In the genomic region with DNA sequence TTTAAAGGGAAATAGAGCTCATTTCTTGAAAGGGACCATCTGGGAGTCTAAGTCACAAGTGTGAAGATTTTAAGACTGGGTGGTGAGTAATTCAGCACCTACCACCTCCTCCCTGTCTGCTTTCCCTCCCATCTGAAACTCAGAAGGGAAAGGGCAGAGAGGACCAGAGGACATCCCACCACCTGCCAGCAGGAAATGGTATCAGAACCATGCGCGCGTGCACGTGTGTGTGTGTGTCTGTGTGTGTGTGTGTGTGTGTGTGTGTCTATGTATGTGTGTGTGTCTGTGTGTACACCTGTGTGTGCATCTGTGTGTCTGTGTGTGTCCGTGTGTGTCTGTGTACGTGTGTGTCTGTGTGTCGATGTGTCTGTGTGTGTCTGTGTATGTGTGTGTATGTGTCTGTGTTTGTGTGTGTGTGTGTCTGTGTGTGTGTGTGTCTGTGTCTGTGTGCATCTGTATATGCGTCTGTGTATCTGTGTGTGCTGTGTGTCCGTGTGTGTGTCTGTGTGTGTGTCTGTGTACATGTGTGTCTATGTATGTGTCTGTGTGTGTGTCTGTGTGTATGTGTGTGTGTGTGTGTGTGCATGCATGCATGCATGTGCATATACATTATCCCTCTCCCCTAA, we compare ENCODE assay signal across 11 cellular contexts.
DNase-seq lines count a peak whose midpoint lies in the region; ATAC-seq and TF ChIP-seq lines count a peak whose summit lies in the region.
"Had no signal": no experiment of that assay in that cellular context is flagged by ENCODE, and none has a peak within 500 bp of the region (broad histone marks: within the 10 kb centered on the region; RNA-seq: fewer than 3 reads in every experiment).

No MANE protein-coding gene starts in this region.

- no peaks in the 10 kb centered on the region for H4K20me1 ChIP-seq in KMS-11 (ENCODE audit: insufficient read depth)

- H3K27ac Mint-ChIP-seq in activated naive CD8-positive, alpha-beta T cell, result peak overlapping the region; percentile 92

- H3K4me1 Mint-ChIP-seq in activated naive CD8-positive, alpha-beta T cell (ENCODE audit: low read depth), result peaks cover 76% of the 10 kb centered on the region

- H3K36me3 ChIP-seq in KMS-11 (ENCODE audit: insufficient read depth), result no peaks in the 10 kb centered on the region
- H3K36me3 ChIP-seq in SJCRH30, result no peaks in the 10 kb centered on the region
- H3K36me3 ChIP-seq: lower lobe of right lung had no signal

- H3K27ac ChIP-seq in KMS-11, result no peak overlapping the region
- H3K27ac ChIP-seq in SJCRH30, result no peak overlapping the region
- H3K27ac ChIP-seq: lower lobe of right lung had no signal

- H3K4me1 ChIP-seq in KMS-11 (ENCODE audit: low read depth, poor library complexity, severe bottlenecking) (peaks cover 43% of the 10 kb centered on the region), SJCRH30 (no peaks in the 10 kb centered on the region)

- no peaks in the 10 kb centered on the region; the same call in 1 of the 2 replicates for H3K9me3 ChIP-seq in SJCRH30 (replicated peaks)
- H3K9me3 ChIP-seq: lower lobe of right lung had no signal

- peak; percentile 64 for DNase-seq in stimulated activated CD4-positive, alpha-beta T cell treated with anti-CD3 and anti-CD28 coated beads, Interleukin-4, amount 100 ng/mL, for 1 hour
- DNase-seq in midbrain (lab: John Stamatoyannopoulos, UW), result no peak
- DNase-seq in NCI-H1105 treated with DMSO at 0.1 percent for 48 hours (lab: John Stamatoyannopoulos, UW), result no peak
- DNase-seq in NOMO-1 treated with dmso at 0.1 percent for 144 hours (lab: John Stamatoyannopoulos, UW; ENCODE audit: unreplicated experiment), result no peak
- DNase-seq in SJCRH30, result no peak
- DNase-seq: DMS53, lower lobe of right lung, NCI-H2107 had no signal

- no peaks in the 10 kb centered on the region for H3K9me3 Mint-ChIP-seq in activated naive CD8-positive, alpha-beta T cell (ENCODE audit: low read depth)

- H3K36me3 Mint-ChIP-seq in activated naive CD8-positive, alpha-beta T cell, result no peaks in the 10 kb centered on the region

- H3K4me3 Mint-ChIP-seq in activated naive CD8-positive, alpha-beta T cell, result peak overlapping the region; percentile 57

- H3K27me3 Mint-ChIP-seq in activated naive CD8-positive, alpha-beta T cell, result no peaks in the 10 kb centered on the region

- peak overlapping the region; percentile 37; the same call in 1 of the 2 replicates for H3K4me2 ChIP-seq in KMS-11

- no peak overlapping the region for H2AFZ ChIP-seq in KMS-11 (ENCODE audit: low read depth)

- H3K27me3 ChIP-seq in KMS-11 (ENCODE audit: insufficient read depth, low read depth), result no peaks in the 10 kb centered on the region
- no peaks in the 10 kb centered on the region for H3K27me3 ChIP-seq in SJCRH30

- H3K4me3 ChIP-seq in KMS-11 (IDR thresholded peaks at IDR 0.05; ENCODE audit: insufficient read depth, low read depth, low read length) (no peak overlapping the region), SJCRH30 (no peak overlapping the region)
- H3K4me3 ChIP-seq: lower lobe of right lung had no signal

- ATAC-seq in GM19351 (IDR thresholded peaks at IDR 0.05; ENCODE audit: unreplicated experiment), result peak; percentile 47
- ATAC-seq: lower lobe of right lung had no signal

- no peak for TF ChIP-seq CTCF in KMS-11 (conservative IDR thresholded peaks at IDR 0.05; ENCODE audit: low read depth, low read length)

- no peak overlapping the region for H3K9ac ChIP-seq in KMS-11

- H3K79me2 ChIP-seq in KMS-11 (ENCODE audit: insufficient read depth, low read depth), result no peaks in the 10 kb centered on the region
